Comparison of ENCODE assay signal across 8 cellular contexts in the genomic region with DNA sequence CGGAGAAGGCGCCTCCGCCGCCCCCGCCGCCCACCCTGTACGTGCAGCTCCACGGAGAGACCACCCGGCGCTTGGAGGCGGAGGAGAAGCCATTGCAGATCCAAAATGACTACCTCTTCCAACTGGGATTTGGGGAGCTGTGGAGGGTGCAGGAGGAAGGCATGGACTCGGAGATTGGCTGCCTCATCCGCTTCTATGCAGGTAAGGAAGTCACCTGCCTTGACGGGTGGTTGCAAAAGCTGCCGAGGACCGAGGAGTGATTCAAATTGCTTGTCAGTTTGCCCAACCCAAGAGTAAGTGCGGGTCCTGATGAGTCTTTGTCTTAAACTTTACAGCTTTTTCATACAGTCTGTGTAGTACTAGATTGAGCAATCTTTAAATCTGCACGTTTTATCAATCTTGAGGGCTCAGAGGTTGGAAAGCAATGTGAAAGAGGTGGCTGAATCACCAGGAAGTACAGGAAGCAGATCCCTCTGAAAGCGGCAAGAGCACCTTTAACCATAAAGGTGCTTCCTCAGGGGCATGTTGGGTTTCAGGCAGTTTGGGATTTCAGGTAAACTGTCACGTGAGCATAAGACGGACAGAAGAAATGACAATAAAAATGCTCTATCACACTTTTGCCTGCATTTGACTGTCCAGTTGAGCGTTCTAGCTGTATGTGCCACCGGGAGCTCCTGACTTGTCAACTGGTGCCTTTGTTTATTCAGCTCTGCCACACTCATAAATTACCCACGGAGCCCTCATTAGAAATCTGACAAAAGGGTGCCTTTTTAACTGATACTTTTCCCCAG. TPM values are rescaled to one million over a fixed set of nuclear protein-coding genes. Genes with fewer than 3 reads are reported as not detected.
DNase-seq lines count a peak whose midpoint lies in the region; ATAC-seq and TF ChIP-seq lines count a peak whose summit lies in the region.

No MANE protein-coding gene starts in this region.

- H3K27ac ChIP-seq in SK-N-MC (0 out of 2 replicates have a peak overlapping the region, but pooled peaks have one; percentile 8), right atrium auricular region (peak overlapping the region in 1 of 2 donors; percentile 61), prostate gland (peak overlapping the region; percentile 79 to 97)

- TF ChIP-seq CTCF in Caco-2 (IDR thresholded peaks at IDR 0.05; ENCODE audit: insufficient read depth in 1 of 2, low read depth in 1 of 2, low read length in 1 of 2, severe bottlenecking in 1 of 2, unreplicated experiment in 1 of 2) (no peak), right atrium auricular region (IDR thresholded peaks at IDR 0.05) (no peak), prostate gland (IDR thresholded peaks at IDR 0.05) (no peak)

- H3K4me3 Mint-ChIP-seq in Caco-2 (ENCODE audit: unreplicated experiment) = peak overlapping the region; percentile 88
- peak overlapping the region; percentile 75 for H3K4me3 Mint-ChIP-seq in activated naive CD8-positive, alpha-beta T cell treated with anti-CD3 and anti-CD28 coated beads, Interleukin-2, amount 10 ng/mL, durations not matched to agents 7 days and 5 days

- H3K4me1 ChIP-seq in Caco-2 = 0 out of 2 replicates have a peak, but pooled peaks cover 3% of the 10 kb centered on the region
- peaks cover 0 to 35% of the 10 kb centered on the region in 2 donors for H3K4me1 ChIP-seq in right atrium auricular region
- no peaks in the 10 kb centered on the region for H3K4me1 ChIP-seq in prostate gland (replicated peaks)

- no peaks in the 10 kb centered on the region for H3K4me1 Mint-ChIP-seq in Caco-2 (ENCODE audit: low read depth, unreplicated experiment)
- H3K4me1 Mint-ChIP-seq in activated naive CD8-positive, alpha-beta T cell treated with anti-CD3 and anti-CD28 coated beads, Interleukin-2, amount 10 ng/mL, durations not matched to agents 7 days and 5 days = peaks cover 22% of the 10 kb centered on the region

- CTCF ChIA-PET in Caco-2 (lab: Charles Lee) = interaction anchor here (0.6 to 1.1 kb wide), 4 partner anchors 45 to 129 kb away, joined by 3 read pairs; no protein-coding TSS in a partner anchor

- H3K36me3 ChIP-seq in Caco-2 (ENCODE audit: control insufficient read depth, insufficient read depth, low read length) = no peaks in the 10 kb centered on the region
- no peaks in the 10 kb centered on the region for H3K36me3 ChIP-seq in SK-N-MC (ENCODE audit: insufficient read depth, low read length)
- no peaks in the 10 kb centered on the region for H3K36me3 ChIP-seq in right atrium auricular region
- H3K36me3 ChIP-seq in prostate gland = no peaks in the 10 kb centered on the region

- peak; percentile 24 to 39 for DNase-seq in Caco-2
- peak; percentile 49 for DNase-seq in KG1 (lab: John Stamatoyannopoulos, UW)
- no peak for DNase-seq in SK-N-MC (ENCODE audit: low read depth, low spot score)
- no peak for DNase-seq in activated naive CD8-positive, alpha-beta T cell treated with anti-CD3 and anti-CD28 coated beads, Interleukin-2, amount 10 ng/mL, durations not matched to agents 7 days and 5 days
- DNase-seq in right atrium auricular region (ENCODE audit: low spot score) = no peak
- DNase-seq in prostate gland (ENCODE audit: low spot score) = peak; percentile 65
- DNase-seq in epidermal melanocyte (ENCODE audit: insufficient read length, low spot score) = no peak

- under 1% methylated on average over 21 of the region's 24 CpGs for WGBS in prostate gland

- H3K36me3 Mint-ChIP-seq in Caco-2 (ENCODE audit: insufficient read depth, unreplicated experiment) = no peaks in the 10 kb centered on the region
- no peaks in the 10 kb centered on the region for H3K36me3 Mint-ChIP-seq in activated naive CD8-positive, alpha-beta T cell treated with anti-CD3 and anti-CD28 coated beads, Interleukin-2, amount 10 ng/mL, durations not matched to agents 7 days and 5 days

- no peak for ATAC-seq in activated naive CD8-positive, alpha-beta T cell treated with anti-CD3 and anti-CD28 coated beads, Interleukin-2, amount 10 ng/mL, durations not matched to agents 7 days and 5 days (ENCODE audit: low read depth)
- no peak for ATAC-seq in GM18511 (IDR thresholded peaks at IDR 0.05; ENCODE audit: unreplicated experiment)

- no peaks in the 10 kb centered on the region for H3K9me3 Mint-ChIP-seq in Caco-2 (ENCODE audit: unreplicated experiment)
- no peaks in the 10 kb centered on the region for H3K9me3 Mint-ChIP-seq in activated naive CD8-positive, alpha-beta T cell treated with anti-CD3 and anti-CD28 coated beads, Interleukin-2, amount 10 ng/mL, durations not matched to agents 7 days and 5 days

- H3K27me3 Mint-ChIP-seq in Caco-2 (ENCODE audit: insufficient read depth, unreplicated experiment) = no peaks in the 10 kb centered on the region
- H3K27me3 Mint-ChIP-seq in activated naive CD8-positive, alpha-beta T cell treated with anti-CD3 and anti-CD28 coated beads, Interleukin-2, amount 10 ng/mL, durations not matched to agents 7 days and 5 days = peaks cover 10% of the 10 kb centered on the region

- peak overlapping the region; percentile 72 for H3K27ac Mint-ChIP-seq in Caco-2 (ENCODE audit: unreplicated experiment)
- H3K27ac Mint-ChIP-seq in activated naive CD8-positive, alpha-beta T cell treated with anti-CD3 and anti-CD28 coated beads, Interleukin-2, amount 10 ng/mL, durations not matched to agents 7 days and 5 days = peak overlapping the region; percentile 62

- H3K9me3 ChIP-seq in Caco-2 (no peaks in the 10 kb centered on the region), SK-N-MC (ENCODE audit: low read depth, low read length) (no peaks in the 10 kb centered on the region), right atrium auricular region (no peaks in the 10 kb centered on the region), prostate gland (no peaks in the 10 kb centered on the region)

- POLR2A ChIA-PET in Caco-2 (lab: Charles Lee) = no interaction called here
- POLR2A ChIA-PET in activated naive CD8-positive, alpha-beta T cell treated with anti-CD3 and anti-CD28 coated beads, Interleukin-2, amount 10 ng/mL, durations not matched to agents 7 days and 5 days (lab: Charles Lee) = interaction anchor here (1.6 to 2.4 kb wide), 2 partner anchors 240 to 242 kb away, joined by 3 to 5 read pairs; no protein-coding TSS in a partner anchor

- no TSS peak for BruUV-seq in Caco-2 (replicated peaks; lab: Mats Ljungman, UMichigan)

- H3K9ac ChIP-seq in SK-N-MC (ENCODE audit: insufficient read length) = peak overlapping the region; percentile 41

- H3K4me3 ChIP-seq in Caco-2 (ENCODE audit: low read depth, low read length) = peak overlapping the region; percentile 79
- peak overlapping the region; percentile 79 for H3K4me3 ChIP-seq in SK-N-MC
- peak overlapping the region; percentile 64 to 77 for H3K4me3 ChIP-seq in right atrium auricular region
- peak overlapping the region; percentile 70 to 71 for H3K4me3 ChIP-seq in prostate gland

- H3K27me3 ChIP-seq in Caco-2 (replicated peaks; ENCODE audit: control insufficient read depth, insufficient read depth, low read length) = no peaks in the 10 kb centered on the region
- no peaks in the 10 kb centered on the region for H3K27me3 ChIP-seq in right atrium auricular region
- no peaks in the 10 kb centered on the region for H3K27me3 ChIP-seq in prostate gland (replicated peaks; ENCODE audit: insufficient read depth)

- intact Hi-C loops in Caco-2 (cut with micrococcal nuclease; ENCODE audit: unreplicated experiment) = loop anchor here (5.0 to 10.0 kb wide), 3 partner anchors 70 to 168 kb away; no protein-coding TSS in a partner anchor
- intact Hi-C loops in prostate gland (cut with DNase I) = loop anchor here (5.0 to 10.0 kb wide), 6 partner anchors 68 to 718 kb away; a partner anchor contains a TSS

- TF ChIP-seq POLR2A in prostate gland (IDR thresholded peaks at IDR 0.05) = no peak

RNA-seq across cellular contexts. Expression of a gene that starts 1.9 kb away (rescaled TPM):
- 20.1 and 20.5 TPM in 2 replicates for total RNA-seq in Caco-2 (2022)
- 1 to 10 TPM; 5.8 to 6.1 TPM for total RNA-seq in activated naive CD8-positive, alpha-beta T cell treated with anti-CD3 and anti-CD28 coated beads, Interleukin-2, amount 10 ng/mL, durations not matched to agents 7 days and 5 days
- total RNA-seq in right atrium auricular region = 1 to 10 TPM; 4.6 to 5.9 TPM
- 10 to 100 TPM; 16.8 to 44.1 TPM for total RNA-seq in prostate gland

Comparison
In these comparisons a context has a peak if more than half of its experiments do, and no peak if none do; other contexts are left out.
1. DNase-seq: peak in Caco-2 (2 of 2), KG1 (single experiment) and prostate gland (single experiment); none in SK-N-MC (single experiment), activated naive CD8-positive, alpha-beta T cell treated with anti-CD3 and anti-CD28 coated beads, Interleukin-2, amount 10 ng/mL, durations not matched to agents 7 days and 5 days (single experiment), right atrium auricular region (single experiment) and epidermal melanocyte (single experiment).
2. Peak in every context shown above with its lines, with median percentiles within 50 percentile points of each other: H3K4me3 ChIP-seq.